In the genomic region with DNA sequence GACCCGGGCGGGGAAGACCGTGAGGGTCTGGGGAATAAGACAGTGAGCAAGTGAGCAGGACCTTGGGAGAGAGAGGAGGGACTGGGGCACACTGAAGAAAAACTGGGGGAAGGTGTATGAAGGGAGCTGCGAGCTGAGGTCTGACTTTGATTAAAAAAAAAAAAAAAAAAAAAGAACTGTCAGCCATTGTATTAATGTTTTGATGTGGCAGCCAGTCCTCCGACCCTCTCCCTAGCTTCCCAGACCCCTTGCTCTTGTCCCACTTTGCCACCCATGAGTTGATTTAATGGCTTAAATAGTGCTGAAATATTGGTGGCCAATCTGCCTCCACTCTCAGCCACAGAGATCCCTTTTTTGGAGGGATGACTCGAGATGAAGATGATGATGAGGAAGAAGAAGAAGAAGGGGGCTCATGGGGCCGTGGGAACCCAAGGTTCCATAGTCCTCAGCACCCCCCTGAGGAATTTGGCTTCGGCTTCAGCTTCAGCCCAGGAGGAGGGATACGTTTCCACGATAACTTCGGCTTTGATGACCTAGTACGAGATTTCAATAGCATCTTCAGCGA, we compare ENCODE assay signal across 8 cellular contexts. TPM values are rescaled to one million over a fixed set of nuclear protein-coding genes. Genes with fewer than 3 reads are reported as not detected.
A peak's percentile ranks its signal among the peaks of the same experiment; 100 is the strongest.
DNase-seq lines count a peak whose midpoint lies in the region; ATAC-seq and TF ChIP-seq lines count a peak whose summit lies in the region.

No MANE protein-coding gene starts in this region.

- CTCF ChIA-PET in activated naive CD4-positive, alpha-beta T cell treated with anti-CD3 and anti-CD28 coated beads, Interleukin-2, amount 10 ng/mL, durations not matched to agents 7 days and 5 days (lab: Charles Lee), result interaction anchor here (1.0 to 6.6 kb wide), 4 partner anchors 51 to 78 kb away, joined by 3 to 63 read pairs (median 8); no protein-coding TSS in a partner anchor

- peak overlapping the region; percentile 96 for H3K4me3 Mint-ChIP-seq in activated naive CD4-positive, alpha-beta T cell treated with anti-CD3 and anti-CD28 coated beads, Interleukin-2, amount 10 ng/mL, durations not matched to agents 7 days and 5 days
- peak overlapping the region; percentile 93 for H3K4me3 Mint-ChIP-seq in memory B cell

- in situ Hi-C loops in brain microvascular endothelial cell (cut with HindIII; ENCODE audit: low pct_ligation_motif_present, low sequenced_read_pairs), result no loop called here

- H3K27me3 ChIP-seq in brain microvascular endothelial cell (replicated peaks), result no peaks in the 10 kb centered on the region

- H3K36me3 Mint-ChIP-seq in activated naive CD4-positive, alpha-beta T cell treated with anti-CD3 and anti-CD28 coated beads, Interleukin-2, amount 10 ng/mL, durations not matched to agents 7 days and 5 days, result peaks cover 48% of the 10 kb centered on the region
- H3K36me3 Mint-ChIP-seq in memory B cell, result peaks cover 23% of the 10 kb centered on the region

- peak overlapping the region; percentile 82 for H3K27ac ChIP-seq in brain microvascular endothelial cell

- H3K27ac Mint-ChIP-seq in activated naive CD4-positive, alpha-beta T cell treated with anti-CD3 and anti-CD28 coated beads, Interleukin-2, amount 10 ng/mL, durations not matched to agents 7 days and 5 days, result peak overlapping the region; percentile 97
- peak overlapping the region; percentile 95 for H3K27ac Mint-ChIP-seq in memory B cell

- peak; percentile 24 for DNase-seq in activated naive CD4-positive, alpha-beta T cell treated with anti-CD3 and anti-CD28 coated beads, Interleukin-2, amount 10 ng/mL, durations not matched to agents 7 days and 5 days
- no peak for DNase-seq in activated naive CD4-positive, alpha-beta T cell (lab: John Stamatoyannopoulos, UW)
- DNase-seq in brain microvascular endothelial cell (no peak), memory B cell (ENCODE audit: low spot score in 2 of 2) (peak in 1 of 2 donors; percentile 19), ureter (ENCODE audit: low spot score) (peak; percentile 49), NCI-H446 (lab: John Stamatoyannopoulos, UW) (no peak), 8988T (no peak)

- H3K4me1 Mint-ChIP-seq in activated naive CD4-positive, alpha-beta T cell treated with anti-CD3 and anti-CD28 coated beads, Interleukin-2, amount 10 ng/mL, durations not matched to agents 7 days and 5 days, result peaks cover 37% of the 10 kb centered on the region
- H3K4me1 Mint-ChIP-seq in memory B cell, result peaks cover 17% of the 10 kb centered on the region

- no peaks in the 10 kb centered on the region for H3K9me3 Mint-ChIP-seq in activated naive CD4-positive, alpha-beta T cell treated with anti-CD3 and anti-CD28 coated beads, Interleukin-2, amount 10 ng/mL, durations not matched to agents 7 days and 5 days
- H3K9me3 Mint-ChIP-seq in memory B cell, result no peaks in the 10 kb centered on the region

- H3K4me3 ChIP-seq in brain microvascular endothelial cell (ENCODE audit: low read depth, low read length), result peak overlapping the region; percentile 77

- H3K36me3 ChIP-seq in brain microvascular endothelial cell (replicated peaks), result peaks cover 32% of the 10 kb centered on the region

- ATAC-seq in memory B cell (ENCODE audit: low read depth), result no peak
- no peak for ATAC-seq in HG03039 (IDR thresholded peaks at IDR 0.05; ENCODE audit: unreplicated experiment)

- no peaks in the 10 kb centered on the region for H3K27me3 Mint-ChIP-seq in activated naive CD4-positive, alpha-beta T cell treated with anti-CD3 and anti-CD28 coated beads, Interleukin-2, amount 10 ng/mL, durations not matched to agents 7 days and 5 days
- H3K27me3 Mint-ChIP-seq in memory B cell, result no peaks in the 10 kb centered on the region

- no peak for TF ChIP-seq CTCF in brain microvascular endothelial cell (IDR thresholded peaks at IDR 0.05; ENCODE audit: low read depth, low read length, missing control alignments)

RNA-seq across cellular contexts. Expression of a gene that starts 0.7 kb away (rescaled TPM):
- 110 TPM for total RNA-seq in ureter

RNA-seq across cellular contexts. Expression of a gene that starts 47.8 kb away (rescaled TPM):
- total RNA-seq in ureter, result not detected

RNA-seq across cellular contexts. Expression of a gene that starts 52.2 kb away (rescaled TPM):
- 40.7 TPM for total RNA-seq in ureter

RNA-seq across cellular contexts. Expression of a gene that starts 52.3 kb away (rescaled TPM):
- 195 TPM for total RNA-seq in ureter

Comparison
In these comparisons a context has a peak if more than half of its experiments do, and no peak if none do; other contexts are left out.
1. DNase-seq: peak in activated naive CD4-positive, alpha-beta T cell treated with anti-CD3 and anti-CD28 coated beads, Interleukin-2, amount 10 ng/mL, durations not matched to agents 7 days and 5 days (single experiment) and ureter (single experiment); none in activated naive CD4-positive, alpha-beta T cell (0 of 4), brain microvascular endothelial cell (single experiment), NCI-H446 (0 of 2) and 8988T (single experiment).